9 cellular contexts compared by ENCODE assay signal in genomic region chr1:172380441-172381244, GRCh38. TPM values are rescaled to one million over a fixed set of nuclear protein-coding genes. Genes with fewer than 3 reads are reported as not detected.
DNase-seq lines count a peak whose midpoint lies in the region; ATAC-seq, FAIRE-seq and TF ChIP-seq lines count a peak whose summit lies in the region.
"Had no signal": no experiment of that assay in that cellular context is flagged by ENCODE, and none has a peak within 500 bp of the region (broad histone marks: within the 10 kb centered on the region; RNA-seq: fewer than 3 reads in every experiment).

No MANE protein-coding gene starts in this region.

- TF ChIP-seq CTCF in A673 (conservative IDR thresholded peaks at IDR 0.05; ENCODE audit: low read depth, low read length): no peak
- TF ChIP-seq CTCF in WTC11 (IDR thresholded peaks at IDR 0.05): no peak
- no peak for TF ChIP-seq CTCF in ovary (IDR thresholded peaks at IDR 0.05)

- no peak for TF ChIP-seq EP300 in ovary (IDR thresholded peaks at IDR 0.05)

- DNase-seq in A673 (ENCODE audit: low spot score): peak; percentile 92
- no peak for DNase-seq in WTC11 (ENCODE audit: low spot score)
- DNase-seq in small intestine: peak; percentile 37
- DNase-seq in Ammon's horn (ENCODE audit: low spot score): no peak
- no peak for DNase-seq in NCI-H774 (lab: John Stamatoyannopoulos, UW)
- DNase-seq in ovary: no peak

- no peak overlapping the region for H3K4me3 Mint-ChIP-seq in WTC11

- no peaks in the 10 kb centered on the region for H3K36me3 ChIP-seq in A673 (ENCODE audit: insufficient read depth, low read length, poor library complexity, severe bottlenecking)
- H3K36me3 ChIP-seq in small intestine (ENCODE audit: control insufficient read depth in 2 of 2, insufficient read depth in 2 of 2, low read length in 2 of 2): no peaks in the 10 kb centered on the region
- H3K36me3 ChIP-seq in ovary: no peaks in the 10 kb centered on the region

- BruUV-seq in A673 (replicated peaks; lab: Mats Ljungman, UMichigan): no TSS peak

- peak overlapping the region; percentile 5 for H3K4me3 ChIP-seq in A673 (ENCODE audit: low read depth, low read length, poor library complexity, severe bottlenecking)
- no peak overlapping the region for H3K4me3 ChIP-seq in small intestine (ENCODE audit: low read depth in 1 of 2, low read length in 2 of 2)
- no peak overlapping the region for H3K4me3 ChIP-seq in ovary

- peak overlapping the region; percentile 69 for H3K27ac ChIP-seq in A673 (ENCODE audit: low read depth, low read length, poor library complexity, severe bottlenecking)
- no peak overlapping the region for H3K27ac ChIP-seq in small intestine (ENCODE audit: low read depth in 1 of 2, low read length in 1 of 2)
- H3K27ac ChIP-seq in ovary: no peak overlapping the region

- CTCF ChIA-PET in A673 (lab: Charles Lee): interaction anchor here (0.6 to 1.0 kb wide), 4 partner anchors 22 to 378 kb away, joined by 3 to 6 read pairs (median 3); no protein-coding TSS in a partner anchor
- CTCF ChIA-PET in WTC11 (lab: Charles Lee): no interaction called here

- H3K9me3 ChIP-seq in A673 (ENCODE audit: low read depth, low read length, poor library complexity, severe bottlenecking) (no peaks in the 10 kb centered on the region), small intestine (ENCODE audit: control insufficient read depth, low read depth) (no peaks in the 10 kb centered on the region), ovary (no peaks in the 10 kb centered on the region)

- no peaks in the 10 kb centered on the region for H3K27me3 Mint-ChIP-seq in WTC11 (ENCODE audit: low read depth)

- H3K4me1 ChIP-seq in A673 (ENCODE audit: insufficient read depth, low read length, poor library complexity, severe bottlenecking) (peaks cover 74% of the 10 kb centered on the region), small intestine (ENCODE audit: control insufficient read depth in 2 of 2, insufficient read depth in 1 of 2, low read depth in 1 of 2, low read length in 1 of 2) (no peaks in the 10 kb centered on the region), ovary (ENCODE audit: insufficient read depth) (peaks cover 2% of the 10 kb centered on the region)

- ATAC-seq in GM18873 (IDR thresholded peaks at IDR 0.05; ENCODE audit: low FRiP score, unreplicated experiment) (peak; percentile 74), HG03097 (IDR thresholded peaks at IDR 0.05; ENCODE audit: low FRiP score, unreplicated experiment) (peak; percentile 71), WTC11 (no peak)

- WGBS in small intestine, 3 donors: 39 to 50% (median 46%) methylated on average over 6 of the region's 6 CpGs
- WGBS in ovary, 3 donors: 58 to 66% (median 62%) methylated on average over 6 of the region's 6 CpGs

- H3K9me3 Mint-ChIP-seq in WTC11: no peaks in the 10 kb centered on the region

- intact Hi-C loops in A673 (cut with micrococcal nuclease; ENCODE audit: unreplicated experiment) (loop anchor here (5.0 kb wide), 1 partner anchor 238 kb away; no protein-coding TSS in a partner anchor), ovary (cut with DNase I) (no loop called here)

- H3K27ac Mint-ChIP-seq in WTC11: 0 out of 2 replicates have a peak overlapping the region, but pooled peaks have one; percentile 39

- POLR2A ChIA-PET in A673 (lab: Charles Lee; ENCODE audit: low non-redundant PET): no interaction called here
- POLR2A ChIA-PET in WTC11 (lab: Charles Lee): interaction anchor here (0.6 kb wide), 1 partner anchor 298 kb away, joined by 3 read pairs; no protein-coding TSS in a partner anchor

- H3K36me3 Mint-ChIP-seq in WTC11: no peaks in the 10 kb centered on the region

- TF ChIP-seq POLR2A in ovary (IDR thresholded peaks at IDR 0.05): no peak

- H3K27me3 ChIP-seq in A673 (replicated peaks; ENCODE audit: insufficient read depth, low read depth, low read length, poor library complexity): no peaks in the 10 kb centered on the region
- H3K27me3 ChIP-seq in small intestine (ENCODE audit: control insufficient read depth in 2 of 2, insufficient read depth in 2 of 2, low read length in 2 of 2): no peaks in the 10 kb centered on the region
- no peaks in the 10 kb centered on the region for H3K27me3 ChIP-seq in ovary

- FAIRE-seq in small intestine (lab: Jason Lieb, UNC): no peak

- H3K4me1 Mint-ChIP-seq in WTC11: peaks cover 46% of the 10 kb centered on the region

TF ChIP-seq in WTC11, 78 proteins besides CTCF, POLR2A, EP300 and RAD21:
- TF ChIP-seq ZNF416 (CRISPR knock-in tag; IDR thresholded peaks at IDR 0.05) (no peak), FOXP1 (CRISPR knock-in tag; IDR thresholded peaks at IDR 0.05; ENCODE audit: borderline replicate concordance) (no peak)
- TF ChIP-seq, protein P1, sequence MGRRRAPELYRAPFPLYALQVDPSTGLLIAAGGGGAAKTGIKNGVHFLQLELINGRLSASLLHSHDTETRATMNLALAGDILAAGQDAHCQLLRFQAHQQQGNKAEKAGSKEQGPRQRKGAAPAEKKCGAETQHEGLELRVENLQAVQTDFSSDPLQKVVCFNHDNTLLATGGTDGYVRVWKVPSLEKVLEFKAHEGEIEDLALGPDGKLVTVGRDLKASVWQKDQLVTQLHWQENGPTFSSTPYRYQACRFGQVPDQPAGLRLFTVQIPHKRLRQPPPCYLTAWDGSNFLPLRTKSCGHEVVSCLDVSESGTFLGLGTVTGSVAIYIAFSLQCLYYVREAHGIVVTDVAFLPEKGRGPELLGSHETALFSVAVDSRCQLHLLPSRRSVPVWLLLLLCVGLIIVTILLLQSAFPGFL (CRISPR knock-in tag; IDR thresholded peaks at IDR 0.05; ENCODE audit: borderline replicate concordance): no peak

RNA-seq across cellular contexts. Expression of gene C1orf105, which starts 39.8 kb away (rescaled TPM):
- total RNA-seq in A673 (2021) (not detected in 2 replicates), WTC11 (2021) (not detected in 3 replicates), ovary (not detected)
- polyA plus RNA-seq in small intestine (1 to 10 TPM in 1 of 3 donors, under 1 TPM in 1, not detected in 1; 0.10 to 1.1 TPM), ovary (not detected)
- polyA plus RNA-seq: neural cell had no signal

Comparison
In these comparisons a context has a peak if more than half of its experiments do, and no peak if none do; other contexts are left out.
1. DNase-seq: peak in A673 (single experiment) and small intestine (single experiment); none in WTC11 (single experiment), Ammon's horn (single experiment), NCI-H774 (single experiment) and ovary (0 of 5).